8 cellular contexts compared by ENCODE assay signal in genomic region chr3:45123841-45124269, GRCh38. TPM values are rescaled to one million over a fixed set of nuclear protein-coding genes. Genes with fewer than 3 reads are reported as not detected.
A peak's percentile ranks its signal among the peaks of the same experiment; 100 is the strongest.
DNase-seq lines count a peak whose midpoint lies in the region; ATAC-seq, FAIRE-seq and TF ChIP-seq lines count a peak whose summit lies in the region.

No MANE protein-coding gene starts in this region.

- H3K9me3 ChIP-seq in PC-9 (ENCODE audit: insufficient read depth, low read depth) (no peaks in the 10 kb centered on the region), esophagus (ENCODE audit: control insufficient read depth in 2 of 2, insufficient read depth in 1 of 2, low read depth in 1 of 2, low read length in 1 of 2) (no peaks in the 10 kb centered on the region)

- H3K4me1 ChIP-seq in PC-9 (replicated peaks; ENCODE audit: insufficient read depth) = peaks cover 97% of the 10 kb centered on the region
- peaks cover 2 to 22% of the 10 kb centered on the region in 2 donors for H3K4me1 ChIP-seq in esophagus (ENCODE audit: control insufficient read depth in 2 of 2, insufficient read depth in 2 of 2, low read length in 1 of 2)

- no peak for FAIRE-seq in GM12892 (lab: Jason Lieb, UNC)

- peaks cover 95% of the 10 kb centered on the region for H3K79me2 ChIP-seq in PC-9 (ENCODE audit: low read depth)

- no peak overlapping the region for H2AFZ ChIP-seq in PC-9

- intact Hi-C loops in PC-9 (cut with micrococcal nuclease; ENCODE audit: unreplicated experiment) = loop anchor here (1.0 to 5.0 kb wide), 5 partner anchors 15 to 82 kb away; no protein-coding TSS in a partner anchor

- CTCF ChIA-PET in PC-9 (lab: Charles Lee) = interaction anchor here (0.7 to 0.8 kb wide), 2 partner anchors 81 to 82 kb away, joined by 3 to 4 read pairs; no protein-coding TSS in a partner anchor

- 29 to 54% methylated on average over 2 of the region's 2 CpGs for WGBS in esophagus, 2 donors

- POLR2A ChIA-PET in PC-9 (lab: Charles Lee; ENCODE audit: unreplicated experiment) = interaction anchor here (0.6 to 0.9 kb wide), 4 partner anchors 15 to 264 kb away, joined by 3 to 9 read pairs (median 3); no protein-coding TSS in a partner anchor

- no peak for TF ChIP-seq POLR2A in GM12892 (IDR thresholded peaks at IDR 0.05; ENCODE audit: low read depth, low read length)

- H3K27me3 ChIP-seq in PC-9 (ENCODE audit: insufficient read depth, low read depth) = no peaks in the 10 kb centered on the region
- H3K27me3 ChIP-seq in esophagus (ENCODE audit: control insufficient read depth in 1 of 2, insufficient read depth in 2 of 2, low read length in 2 of 2) = no peaks in the 10 kb centered on the region

- H3K4me3 ChIP-seq in PC-9 (no peak overlapping the region), esophagus (ENCODE audit: low read depth in 1 of 2, low read length in 2 of 2) (no peak overlapping the region)

- TF ChIP-seq CTCF in PC-9 (conservative IDR thresholded peaks at IDR 0.05) = no peak

- ATAC-seq in GM18517 (IDR thresholded peaks at IDR 0.05; ENCODE audit: unreplicated experiment) (no peak), GM19351 (IDR thresholded peaks at IDR 0.05; ENCODE audit: unreplicated experiment) (no peak)

- no peaks in the 10 kb centered on the region for H4K20me1 ChIP-seq in PC-9 (ENCODE audit: insufficient read depth)

- DNase-seq in GM04504 (ENCODE audit: low read depth) (peak; percentile 72), PC-9 (peak; percentile 44 to 88), renal cortical epithelial cell (ENCODE audit: low read depth) (peak; percentile 99), GM12892 (ENCODE audit: insufficient read length) (no peak)
- no peak for DNase-seq in activated CD4-positive, CD25-positive, alpha-beta regulatory T cell (lab: John Stamatoyannopoulos, UW)

- peaks cover 91% of the 10 kb centered on the region for H3F3A ChIP-seq in PC-9 (ENCODE audit: insufficient read depth, low read depth)

- H3K27ac ChIP-seq in PC-9 = peak overlapping the region; percentile 98
- peak overlapping the region; percentile 86 to 95 for H3K27ac ChIP-seq in esophagus (ENCODE audit: low read depth in 2 of 2, low read length in 1 of 2)

- no TSS peak for BruUV-seq in PC-9 (replicated peaks; lab: Mats Ljungman, UMichigan)

- peak overlapping the region; percentile 62 for H3K4me2 ChIP-seq in PC-9

- peaks cover 13% of the 10 kb centered on the region for H3K36me3 ChIP-seq in PC-9 (ENCODE audit: low read depth)
- H3K36me3 ChIP-seq in esophagus (ENCODE audit: control insufficient read depth in 2 of 2, insufficient read depth in 2 of 2, low read length in 1 of 2) = no peaks in the 10 kb centered on the region

- H3K9me2 ChIP-seq in PC-9 (ENCODE audit: insufficient read depth) = no peaks in the 10 kb centered on the region

RNA-seq across cellular contexts. Expression of gene CDCP1, which starts 22.3 kb away (rescaled TPM):
- total RNA-seq in PC-9 (2021) (75.7 and 85.0 TPM in 2 replicates), renal cortical epithelial cell (55.7 and 58.9 TPM in 2 replicates)
- polyA plus RNA-seq in esophagus = 10 to 100 TPM; 21.0 to 24.3 TPM
- polyA plus RNA-seq in GM12892 (2012; ENCODE audit: missing spikeins) = 0.36 TPM

Comparison
In these comparisons a context has a peak if more than half of its experiments do, and no peak if none do; other contexts are left out.
1. DNase-seq: peak in GM04504 (single experiment), PC-9 (2 of 2) and renal cortical epithelial cell (single experiment); none in GM12892 (single experiment) and activated CD4-positive, CD25-positive, alpha-beta regulatory T cell (0 of 4).